ENCODE assay signal across 17 cellular contexts in the genomic region with DNA sequence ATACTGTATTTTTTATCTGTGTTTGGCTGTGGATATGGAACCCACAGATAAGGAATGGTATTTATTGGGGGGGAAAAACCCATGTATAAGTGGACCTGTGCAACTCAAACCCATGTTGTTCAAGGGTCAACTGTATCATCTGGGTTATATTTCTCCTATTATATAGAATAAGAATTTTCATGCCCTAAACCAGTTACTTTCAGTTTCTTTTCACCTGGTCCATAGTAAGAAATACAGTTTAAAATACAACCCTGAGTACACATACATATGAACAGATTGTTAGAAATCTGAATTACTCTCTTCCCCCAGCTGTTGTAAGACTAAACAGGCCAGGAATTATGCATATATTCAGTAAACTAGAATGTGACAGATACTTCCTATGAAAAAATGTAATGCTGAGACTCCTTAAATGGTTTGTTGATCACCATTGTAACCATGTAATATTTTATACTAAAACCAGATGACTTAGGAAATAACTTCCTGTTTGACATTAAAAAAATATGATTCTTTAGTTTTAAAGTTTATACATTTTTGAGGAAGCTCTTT. TPM values are rescaled to one million over a fixed set of nuclear protein-coding genes. Genes with fewer than 3 reads are reported as not detected.
DNase-seq lines count a peak whose midpoint lies in the region; ATAC-seq and TF ChIP-seq lines count a peak whose summit lies in the region.
"Had no signal": no experiment of that assay in that cellular context is flagged by ENCODE, and none has a peak within 500 bp of the region (broad histone marks: within the 10 kb centered on the region; RNA-seq: fewer than 3 reads in every experiment).

No MANE protein-coding gene starts in this region.

- H3K27me3 ChIP-seq in left ventricle myocardium inferior (ENCODE audit: low read depth) (no peaks in the 10 kb centered on the region), MM.1S (replicated peaks; ENCODE audit: insufficient read depth, low read length) (no peaks in the 10 kb centered on the region), fibroblast of lung (ENCODE audit: control insufficient read depth, insufficient read depth, low read length) (no peaks in the 10 kb centered on the region), subcutaneous abdominal adipose tissue (ENCODE audit: control insufficient read depth in 5 of 5, insufficient read depth in 4 of 5, low read length in 5 of 5) (no peaks in the 10 kb centered on the region)

- H3K27ac ChIP-seq in left ventricle myocardium inferior (replicated peaks) (no peak overlapping the region), MM.1S (ENCODE audit: low read length) (no peak overlapping the region), fibroblast of lung (ENCODE audit: insufficient read depth, low read length) (no peak overlapping the region), subcutaneous abdominal adipose tissue (ENCODE audit: low read depth, low read length) (no peak overlapping the region)

- TF ChIP-seq CTCF in left ventricle myocardium inferior (IDR thresholded peaks at IDR 0.05; ENCODE audit: borderline replicate concordance) (no peak), MM.1S (IDR thresholded peaks at IDR 0.05; ENCODE audit: low read length) (no peak), fibroblast of lung (conservative IDR thresholded peaks at IDR 0.05 in 1 of 2, IDR thresholded peaks at IDR 0.05 in 1 of 2; ENCODE audit: low read depth in 1 of 2, low read length in 2 of 2) (no peak)

- H2AFZ ChIP-seq in MM.1S (ENCODE audit: low read length) (no peak overlapping the region), fibroblast of lung (ENCODE audit: low read length) (peak overlapping the region; percentile 59)

- H3F3A ChIP-seq in MM.1S (ENCODE audit: insufficient read depth, low read length) = no peaks in the 10 kb centered on the region

- H4K20me1 ChIP-seq in MM.1S (ENCODE audit: insufficient read depth, low read length) (no peaks in the 10 kb centered on the region), fibroblast of lung (ENCODE audit: control insufficient read depth, extremely low read depth, insufficient read depth, low read length) (no peaks in the 10 kb centered on the region)

- ATAC-seq in GM21825 (IDR thresholded peaks at IDR 0.05; ENCODE audit: unreplicated experiment) = no peak
- ATAC-seq: left ventricle myocardium superior; Right ventricle myocardium inferior; stimulated activated memory B cell treated with anti-CD40 and anti-IgM and Interleukin-4, amounts not matched to agents 10 μg/mL and 1 μg/mL and 100 μg/mL, for 72 hours had no signal

- H3K9me3 ChIP-seq in left ventricle myocardium inferior (replicated peaks) (peaks cover 3% of the 10 kb centered on the region), MM.1S (replicated peaks; ENCODE audit: insufficient read depth, low read length) (no peaks in the 10 kb centered on the region), fibroblast of lung (ENCODE audit: control insufficient read depth, insufficient read depth, low read depth, low read length) (no peaks in the 10 kb centered on the region), subcutaneous abdominal adipose tissue (ENCODE audit: control insufficient read depth in 5 of 5, low read length in 5 of 5) (peaks cover 0 to 3% (median 2%) of the 10 kb centered on the region in 5 donors)

- intact Hi-C loops in left ventricle myocardium inferior (cut with micrococcal nuclease) = no loop called here
- intact Hi-C loops in cardiac septum (cut with DNase I) = no loop called here

- H3K9me2 ChIP-seq in MM.1S (replicated peaks; ENCODE audit: insufficient read depth, low read length) = no peaks in the 10 kb centered on the region

- H3K9ac ChIP-seq in MM.1S (ENCODE audit: low read length) (no peak overlapping the region), fibroblast of lung (ENCODE audit: insufficient read depth, low read length) (no peak overlapping the region), subcutaneous abdominal adipose tissue (ENCODE audit: low read length in 5 of 5) (peak overlapping the region in 2 of 5 donors; percentile 47 to 49)

- H3K79me2 ChIP-seq in MM.1S (ENCODE audit: low read length) = no peaks in the 10 kb centered on the region
- H3K79me2 ChIP-seq in fibroblast of lung (ENCODE audit: control insufficient read depth, insufficient read depth, low read length) = no peaks in the 10 kb centered on the region

- DNase-seq in left ventricle myocardium inferior (no peak), cardiac septum (ENCODE audit: low spot score) (no peak), MM.1S (peak; percentile 16), fibroblast of lung (ENCODE audit: low read depth in 2 of 2) (peak in 1 of 2 donors; percentile 18), DMS53 (lab: John Stamatoyannopoulos, UW) (no peak), NCI-H2196 treated with DMSO at 0.1 percent for 48 hours (lab: John Stamatoyannopoulos, UW; ENCODE audit: unreplicated experiment) (no peak)
- DNase-seq: activated CD4-positive, CD25-positive, alpha-beta regulatory T cell treated with anti-CD3 and anti-CD28 coated beads, Interleukin-2, amount 50 U/mL, for 72 hours; activated gamma-delta T cell treated with Interleukin-2 at 50 U/mL for 16 hours; cortex of kidney; left ventricle myocardium superior; NCI-H1048; NCI-H510A treated with DMSO at 0.1 percent for 48 hours; posterior cingulate gyrus had no signal

- H3K36me3 ChIP-seq in left ventricle myocardium inferior = peaks cover 3% of the 10 kb centered on the region
- no peaks in the 10 kb centered on the region for H3K36me3 ChIP-seq in MM.1S (replicated peaks; ENCODE audit: insufficient read depth, low read length)
- H3K36me3 ChIP-seq in fibroblast of lung (ENCODE audit: control insufficient read depth, insufficient read depth, low read length) = no peaks in the 10 kb centered on the region
- peaks cover 0 to 5% (median 0%) of the 10 kb centered on the region in 5 donors for H3K36me3 ChIP-seq in subcutaneous abdominal adipose tissue (ENCODE audit: control insufficient read depth in 5 of 5, insufficient read depth in 5 of 5, low read length in 5 of 5)

- H3K4me3 ChIP-seq in left ventricle myocardium inferior (peak overlapping the region; percentile 45), MM.1S (ENCODE audit: low read length) (no peak overlapping the region), fibroblast of lung (replicated peaks in 1 of 4; ENCODE audit: control extremely low read depth in 1 of 4, insufficient read depth in 1 of 4, low read depth in 3 of 4, low read length in 4 of 4) (no peak overlapping the region), subcutaneous abdominal adipose tissue (ENCODE audit: low read depth in 1 of 5, low read length in 5 of 5) (peak overlapping the region in 3 of 5 donors; percentile 4 to 54 (median 41))

- H3K4me2 ChIP-seq in MM.1S (ENCODE audit: low read depth, low read length) (peak overlapping the region; percentile 44), fibroblast of lung (ENCODE audit: extremely low read depth, insufficient read depth, low read length) (peak overlapping the region; percentile 64)

- peaks cover 10% of the 10 kb centered on the region for H3K4me1 ChIP-seq in left ventricle myocardium inferior
- H3K4me1 ChIP-seq in MM.1S (ENCODE audit: low read length) = 0 out of 2 replicates have a peak, but pooled peaks cover 3% of the 10 kb centered on the region
- H3K4me1 ChIP-seq in fibroblast of lung (ENCODE audit: control insufficient read depth, extremely low read depth, insufficient read depth, low read length) = no peaks in the 10 kb centered on the region
- H3K4me1 ChIP-seq in subcutaneous abdominal adipose tissue (ENCODE audit: control insufficient read depth in 5 of 5, insufficient read depth in 5 of 5, low read length in 5 of 5) = peaks cover 0 to 6% (median 0%) of the 10 kb centered on the region in 5 donors

RNA-seq across cellular contexts. Expression of gene ZCWPW2, which starts 52.6 kb away (rescaled TPM):
- 2.2 TPM for total RNA-seq in left ventricle myocardium inferior
- 2.1 TPM for total RNA-seq in cardiac septum
- 1.0 and 1.7 TPM in 2 replicates for total RNA-seq in fibroblast of lung
- 0.36 and 0.68 TPM in 2 replicates for polyA plus RNA-seq in fibroblast of lung
- polyA plus RNA-seq in fibroblast of lung (2012) = 0.44 and 0.73 TPM in 2 replicates
- polyA minus RNA-seq in fibroblast of lung (ENCODE audit: low replicate concordance) = not detected in 2 replicates

RNA-seq across cellular contexts. Expression of gene AZI2, which starts 52.7 kb away (rescaled TPM):
- total RNA-seq in left ventricle myocardium inferior (37.5 TPM), cardiac septum (38.3 TPM), fibroblast of lung (182 and 183 TPM in 2 replicates)
- 131 and 202 TPM in 2 replicates for polyA plus RNA-seq in fibroblast of lung
- 57.8 and 86.1 TPM in 2 replicates for polyA plus RNA-seq in fibroblast of lung (2012)
- 3.3 TPM in 2 replicates for polyA minus RNA-seq in fibroblast of lung (ENCODE audit: low replicate concordance)

RNA-seq across cellular contexts. Expression of gene CMC1, which starts 54.5 kb away (rescaled TPM):
- 41.0 TPM for total RNA-seq in left ventricle myocardium inferior
- total RNA-seq in cardiac septum = 22.3 TPM
- 5.4 and 5.6 TPM in 2 replicates for total RNA-seq in fibroblast of lung
- polyA plus RNA-seq in fibroblast of lung = 23.3 and 26.7 TPM in 2 replicates
- polyA plus RNA-seq in fibroblast of lung (2012) = 25.1 and 26.0 TPM in 2 replicates
- 0.59 TPM in 1 of 2 replicates, not detected in the other for polyA minus RNA-seq in fibroblast of lung (ENCODE audit: low replicate concordance)

Comparison
In these comparisons a context has a peak if more than half of its experiments do, and no peak if none do; other contexts are left out.
1. H3K4me3 ChIP-seq: peak in left ventricle myocardium inferior (single experiment) and subcutaneous abdominal adipose tissue (3 of 5); none in MM.1S (single experiment) and fibroblast of lung (0 of 4).